ENCODE assay signal across 10 cellular contexts in genomic region chr12:122395319-122395718, GRCh38.
DNase-seq lines count a peak whose midpoint lies in the region; ATAC-seq, FAIRE-seq and TF ChIP-seq lines count a peak whose summit lies in the region.
"Had no signal": no experiment of that assay in that cellular context is flagged by ENCODE, and none has a peak within 500 bp of the region (broad histone marks: within the 10 kb centered on the region; RNA-seq: fewer than 3 reads in every experiment).

No MANE protein-coding gene starts in this region.

- no peak for TF ChIP-seq POLR2A in H54 (IDR thresholded peaks at IDR 0.05; ENCODE audit: low read depth, low read length)

- no peak for FAIRE-seq in H54 (lab: Jason Lieb, UNC)
- FAIRE-seq: GM18507 had no signal

- H3K36me3 Mint-ChIP-seq in stimulated activated naive B cell treated with anti-CD40 and anti-IgM and Interleukin-4, amounts not matched to agents 10 μg/mL and 1 μg/mL and 100 μg/mL, for 72 hours: peaks cover 0 to 2% of the 10 kb centered on the region in 2 donors

- no peaks in the 10 kb centered on the region for H3K27me3 Mint-ChIP-seq in stimulated activated naive B cell treated with anti-CD40 and anti-IgM and Interleukin-4, amounts not matched to agents 10 μg/mL and 1 μg/mL and 100 μg/mL, for 72 hours
- H3K27me3 Mint-ChIP-seq: activated CD4-positive, alpha-beta T cell treated with anti-CD3 and anti-CD28 coated beads, Interleukin-2, amount 10 ng/mL, durations not matched to agents 7 days and 5 days had no signal

- no peak overlapping the region for H3K4me3 Mint-ChIP-seq in stimulated activated naive B cell treated with anti-CD40 and anti-IgM and Interleukin-4, amounts not matched to agents 10 μg/mL and 1 μg/mL and 100 μg/mL, for 72 hours
- H3K4me3 Mint-ChIP-seq: activated CD4-positive, alpha-beta T cell treated with anti-CD3 and anti-CD28 coated beads, Interleukin-2, amount 10 ng/mL, durations not matched to agents 7 days and 5 days had no signal

- DNase-seq in H54 (ENCODE audit: insufficient read length, low spot score) (peak; percentile 56), T1000 (lab: John Stamatoyannopoulos, UW) (peak; percentile 83), glomerular visceral epithelial cell (ENCODE audit: extremely low spot score) (peak; percentile 55), OCI-M2 (lab: John Stamatoyannopoulos, UW; ENCODE audit: unreplicated experiment) (no peak), DMS 273 treated with DMSO at 0.1 percent for 48 hours (lab: John Stamatoyannopoulos, UW) (no peak), hippocampal formation (lab: John Stamatoyannopoulos, UW) (no peak)
- DNase-seq in stimulated activated naive B cell treated with anti-CD40 and anti-IgM and Interleukin-4, amounts not matched to agents 10 μg/mL and 1 μg/mL and 100 μg/mL, for 72 hours: no peak
- no peak for DNase-seq in activated CD8-positive, alpha-beta memory T cell treated with anti-CD3 and anti-CD28 coated beads, Interleukin-2, amount 50 U/mL, for 4 hours
- DNase-seq: activated CD4-positive, alpha-beta T cell treated with anti-CD3 and anti-CD28 coated beads, Interleukin-2, amount 10 ng/mL, durations not matched to agents 7 days and 5 days had no signal

- H3K4me1 Mint-ChIP-seq in stimulated activated naive B cell treated with anti-CD40 and anti-IgM and Interleukin-4, amounts not matched to agents 10 μg/mL and 1 μg/mL and 100 μg/mL, for 72 hours: peaks cover 9 to 17% of the 10 kb centered on the region in 2 donors

- H3K27ac Mint-ChIP-seq in stimulated activated naive B cell treated with anti-CD40 and anti-IgM and Interleukin-4, amounts not matched to agents 10 μg/mL and 1 μg/mL and 100 μg/mL, for 72 hours: peak overlapping the region; percentile 59
- H3K27ac Mint-ChIP-seq: activated CD4-positive, alpha-beta T cell treated with anti-CD3 and anti-CD28 coated beads, Interleukin-2, amount 10 ng/mL, durations not matched to agents 7 days and 5 days had no signal

- no peak for ATAC-seq in stimulated activated naive B cell treated with anti-CD40 and anti-IgM and Interleukin-4, amounts not matched to agents 10 μg/mL and 1 μg/mL and 100 μg/mL, for 72 hours (replicated peaks)

- no peaks in the 10 kb centered on the region for H3K9me3 Mint-ChIP-seq in stimulated activated naive B cell treated with anti-CD40 and anti-IgM and Interleukin-4, amounts not matched to agents 10 μg/mL and 1 μg/mL and 100 μg/mL, for 72 hours
- H3K9me3 Mint-ChIP-seq: activated CD4-positive, alpha-beta T cell treated with anti-CD3 and anti-CD28 coated beads, Interleukin-2, amount 10 ng/mL, durations not matched to agents 7 days and 5 days had no signal

Comparison
In these comparisons a context has a peak if more than half of its experiments do, and no peak if none do; other contexts are left out.
1. DNase-seq: peak in H54 (single experiment), T1000 (single experiment) and glomerular visceral epithelial cell (single experiment); none in stimulated activated naive B cell treated with anti-CD40 and anti-IgM and Interleukin-4, amounts not matched to agents 10 μg/mL and 1 μg/mL and 100 μg/mL, for 72 hours (single experiment), OCI-M2 (single experiment), DMS 273 treated with DMSO at 0.1 percent for 48 hours (single experiment), activated CD8-positive, alpha-beta memory T cell treated with anti-CD3 and anti-CD28 coated beads, Interleukin-2, amount 50 U/mL, for 4 hours (single experiment) and hippocampal formation (0 of 2).